Comparison of ENCODE assay signal across 17 cellular contexts in the genomic region with DNA sequence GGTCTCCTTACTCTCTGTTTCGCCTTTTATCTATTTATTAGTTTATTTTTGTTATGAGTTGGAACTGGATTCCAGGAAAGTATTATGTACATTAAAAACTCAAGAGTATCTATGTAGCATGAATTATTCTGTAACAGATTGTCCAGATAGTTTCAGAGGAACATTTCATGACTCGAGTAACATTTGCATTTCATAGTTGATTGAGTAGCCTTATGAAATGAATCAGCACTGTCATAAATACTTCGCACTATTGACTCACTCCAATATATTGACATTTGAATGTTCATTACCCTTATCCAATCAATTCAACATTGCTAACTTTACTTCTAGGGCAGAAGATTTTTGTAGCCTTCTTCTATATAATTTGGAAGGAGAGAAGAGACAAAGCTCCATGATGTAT. TPM values are rescaled to one million over a fixed set of nuclear protein-coding genes. Genes with fewer than 3 reads are reported as not detected.
DNase-seq lines count a peak whose midpoint lies in the region; ATAC-seq and TF ChIP-seq lines count a peak whose summit lies in the region.
"Had no signal": no experiment of that assay in that cellular context is flagged by ENCODE, and none has a peak within 500 bp of the region (broad histone marks: within the 10 kb centered on the region; RNA-seq: fewer than 3 reads in every experiment).

No MANE protein-coding gene starts in this region.

- POLR2A ChIA-PET in SK-N-SH (lab: Yijun Ruan, JAX), result no interaction called here
- POLR2A ChIA-PET in CD8-positive, alpha-beta T cell (lab: Charles Lee), result no interaction called here

- H3K4me1 ChIP-seq in SK-N-SH (ENCODE audit: control insufficient read depth in 1 of 2, insufficient read depth in 2 of 2, low read depth in 1 of 2, low read length in 1 of 2), result 0 out of 4 replicates have a peak, but pooled peaks cover 0 to 3% of the 10 kb centered on the region in 2 experiments
- no peaks in the 10 kb centered on the region for H3K4me1 ChIP-seq in CD8-positive, alpha-beta T cell (ENCODE audit: insufficient read depth, low read length)
- H3K4me1 ChIP-seq: colonic mucosa, transverse colon had no signal

- H3K27me3 Mint-ChIP-seq in activated naive CD4-positive, alpha-beta T cell treated with anti-CD3 and anti-CD28 coated beads, Interleukin-2, amount 10 ng/mL, durations not matched to agents 7 days and 5 days, result no peaks in the 10 kb centered on the region
- no peaks in the 10 kb centered on the region for H3K27me3 Mint-ChIP-seq in CD8-positive, alpha-beta T cell (ENCODE audit: low read depth)
- H3K27me3 Mint-ChIP-seq: activated naive CD8-positive, alpha-beta T cell treated with anti-CD3 and anti-CD28 coated beads, Interleukin-2, amount 50 U/mL, for 24 hours had no signal

- H3K9me3 Mint-ChIP-seq in activated naive CD4-positive, alpha-beta T cell treated with anti-CD3 and anti-CD28 coated beads, Interleukin-2, amount 10 ng/mL, durations not matched to agents 7 days and 5 days, result peaks cover 4% of the 10 kb centered on the region
- H3K9me3 Mint-ChIP-seq in CD8-positive, alpha-beta T cell, result peaks cover 5% of the 10 kb centered on the region
- H3K9me3 Mint-ChIP-seq: activated naive CD8-positive, alpha-beta T cell treated with anti-CD3 and anti-CD28 coated beads, Interleukin-2, amount 50 U/mL, for 24 hours; natural killer cell had no signal

- peak; percentile 74 for ATAC-seq in GM18511 (IDR thresholded peaks at IDR 0.05; ENCODE audit: unreplicated experiment)
- peak; percentile 72 for ATAC-seq in HG02885 (IDR thresholded peaks at IDR 0.05; ENCODE audit: poor library complexity, unreplicated experiment)
- peak; percentile 57 for ATAC-seq in HG03520 (IDR thresholded peaks at IDR 0.05; ENCODE audit: unreplicated experiment)
- ATAC-seq in CD8-positive, alpha-beta T cell, result no peak
- ATAC-seq: activated naive CD8-positive, alpha-beta T cell treated with anti-CD3 and anti-CD28 coated beads, Interleukin-2, amount 50 U/mL, for 24 hours; K562; natural killer cell; PC-3; sciatic nerve had no signal

- 71% methylated on average over 3 of the region's 3 CpGs for WGBS in SK-N-SH (ENCODE audit: low lambda C conversion rate)

- no peaks in the 10 kb centered on the region for H3K27me3 ChIP-seq in SK-N-SH (ENCODE audit: insufficient read depth)
- H3K27me3 ChIP-seq in CD8-positive, alpha-beta T cell (ENCODE audit: insufficient read depth, low read length), result no peaks in the 10 kb centered on the region
- H3K27me3 ChIP-seq: colonic mucosa, transverse colon had no signal

- no peak overlapping the region for H3K4me3 Mint-ChIP-seq in activated naive CD4-positive, alpha-beta T cell treated with anti-CD3 and anti-CD28 coated beads, Interleukin-2, amount 10 ng/mL, durations not matched to agents 7 days and 5 days
- no peak overlapping the region for H3K4me3 Mint-ChIP-seq in CD8-positive, alpha-beta T cell
- H3K4me3 Mint-ChIP-seq: activated naive CD8-positive, alpha-beta T cell treated with anti-CD3 and anti-CD28 coated beads, Interleukin-2, amount 50 U/mL, for 24 hours; natural killer cell had no signal

- no peaks in the 10 kb centered on the region for H3K9me3 ChIP-seq in SK-N-SH
- H3K9me3 ChIP-seq in CD8-positive, alpha-beta T cell (ENCODE audit: low read length), result no peaks in the 10 kb centered on the region
- H3K9me3 ChIP-seq: colonic mucosa, transverse colon had no signal

- H3K79me2 ChIP-seq in SK-N-SH (ENCODE audit: insufficient read depth), result no peaks in the 10 kb centered on the region

- H3K9ac ChIP-seq in SK-N-SH, result no peak overlapping the region

- DNase-seq in GM20000 (ENCODE audit: low spot score) (peak; percentile 20), SK-N-SH (no peak), anterior cingulate cortex (lab: John Stamatoyannopoulos, UW) (no peak)
- DNase-seq in activated naive CD4-positive, alpha-beta T cell treated with anti-CD3 and anti-CD28 coated beads, Interleukin-2, amount 10 ng/mL, durations not matched to agents 7 days and 5 days, result no peak
- DNase-seq in CD8-positive, alpha-beta T cell, result no peak
- DNase-seq: activated naive CD8-positive, alpha-beta T cell treated with anti-CD3 and anti-CD28 coated beads, Interleukin-2, amount 50 U/mL, for 24 hours; AML-193; colonic mucosa; natural killer cell; NCI-H2081; PC-3; transverse colon had no signal

- H4K20me1 ChIP-seq in SK-N-SH (ENCODE audit: insufficient read depth), result no peaks in the 10 kb centered on the region

- H3K9me2 ChIP-seq in SK-N-SH, result no peaks in the 10 kb centered on the region

- H3K4me1 Mint-ChIP-seq in activated naive CD4-positive, alpha-beta T cell treated with anti-CD3 and anti-CD28 coated beads, Interleukin-2, amount 10 ng/mL, durations not matched to agents 7 days and 5 days, result peaks cover 6% of the 10 kb centered on the region
- H3K4me1 Mint-ChIP-seq in CD8-positive, alpha-beta T cell (ENCODE audit: low read depth), result peaks cover 2% of the 10 kb centered on the region

- intact Hi-C loops in CD8-positive, alpha-beta T cell (cut with DNase I, micrococcal nuclease), result no loop called here

- H3K27ac ChIP-seq in SK-N-SH (ENCODE audit: low read depth in 2 of 2, low read length in 1 of 2), result no peak overlapping the region
- no peak overlapping the region for H3K27ac ChIP-seq in CD8-positive, alpha-beta T cell (ENCODE audit: low read depth, low read length)
- H3K27ac ChIP-seq: colonic mucosa, transverse colon had no signal

- no peak for TF ChIP-seq RAD21 in SK-N-SH (IDR thresholded peaks at IDR 0.05; ENCODE audit: low read length)

- peaks cover 13% of the 10 kb centered on the region for H3F3A ChIP-seq in SK-N-SH (replicated peaks; ENCODE audit: insufficient read depth)

- no peak overlapping the region for H3K4me2 ChIP-seq in SK-N-SH

- no peak overlapping the region for H3K27ac Mint-ChIP-seq in activated naive CD4-positive, alpha-beta T cell treated with anti-CD3 and anti-CD28 coated beads, Interleukin-2, amount 10 ng/mL, durations not matched to agents 7 days and 5 days
- no peak overlapping the region for H3K27ac Mint-ChIP-seq in CD8-positive, alpha-beta T cell
- H3K27ac Mint-ChIP-seq: activated naive CD8-positive, alpha-beta T cell treated with anti-CD3 and anti-CD28 coated beads, Interleukin-2, amount 50 U/mL, for 24 hours; natural killer cell had no signal

- CTCF ChIA-PET in SK-N-SH (lab: Yijun Ruan, JAX), result no interaction called here
- CTCF ChIA-PET in activated naive CD4-positive, alpha-beta T cell treated with anti-CD3 and anti-CD28 coated beads, Interleukin-2, amount 10 ng/mL, durations not matched to agents 7 days and 5 days (lab: Charles Lee), result no interaction called here
- CTCF ChIA-PET in CD8-positive, alpha-beta T cell (lab: Charles Lee), result no interaction called here

- no peak for TF ChIP-seq CTCF in GM20000 (IDR thresholded peaks at IDR 0.05; ENCODE audit: extremely low read depth, missing control alignments)
- no peak for TF ChIP-seq CTCF in SK-N-SH (IDR thresholded peaks at IDR 0.05)
- TF ChIP-seq CTCF in CD8-positive, alpha-beta T cell (IDR thresholded peaks at IDR 0.05), result no peak

- TF ChIP-seq EP300 in SK-N-SH (IDR thresholded peaks at IDR 0.05; ENCODE audit: borderline replicate concordance in 1 of 2, low read depth in 1 of 2, low read length in 1 of 2), result no peak

- H3K4me3 ChIP-seq in SK-N-SH (ENCODE audit: low read depth in 2 of 2, low read length in 1 of 2), result no peak overlapping the region
- H3K4me3 ChIP-seq in CD8-positive, alpha-beta T cell (ENCODE audit: low read depth, low read length), result no peak overlapping the region
- H3K4me3 ChIP-seq: colonic mucosa, K562, transverse colon had no signal

- H3K36me3 Mint-ChIP-seq in activated naive CD4-positive, alpha-beta T cell treated with anti-CD3 and anti-CD28 coated beads, Interleukin-2, amount 10 ng/mL, durations not matched to agents 7 days and 5 days, result no peaks in the 10 kb centered on the region
- peaks cover 21% of the 10 kb centered on the region for H3K36me3 Mint-ChIP-seq in CD8-positive, alpha-beta T cell

- no peak overlapping the region for H2AFZ ChIP-seq in SK-N-SH (ENCODE audit: low read depth)

- H3K36me3 ChIP-seq in SK-N-SH (replicated peaks in 1 of 2; ENCODE audit: control insufficient read depth in 1 of 2, insufficient read depth in 2 of 2, low read length in 1 of 2), result no peaks in the 10 kb centered on the region
- no peaks in the 10 kb centered on the region for H3K36me3 ChIP-seq in CD8-positive, alpha-beta T cell (ENCODE audit: insufficient read depth, low read length)
- H3K36me3 ChIP-seq: colonic mucosa, transverse colon had no signal

TF ChIP-seq in SK-N-SH, 30 proteins besides CTCF, POLR2A, EP300 and RAD21 (continues in another document):
- TF ChIP-seq FOSL2 (IDR thresholded peaks at IDR 0.05; ENCODE audit: borderline replicate concordance, low read depth) (no peak), PBX3 (IDR thresholded peaks at IDR 0.05) (no peak), GATA2 (CRISPR knock-in tag; IDR thresholded peaks at IDR 0.05) (no peak), MAX (IDR thresholded peaks at IDR 0.05; ENCODE audit: low read depth) (no peak), MEF2A (IDR thresholded peaks at IDR 0.05; ENCODE audit: borderline replicate concordance, low read depth) (no peak)

RNA-seq across cellular contexts. Expression of gene VRK2, which starts 11.3 kb away (rescaled TPM):
- polyA plus RNA-seq in SK-N-SH (2012; rRNA removed), result not detected in 2 replicates
- 0.01 TPM in 1 of 2 replicates, not detected in the other for polyA plus RNA-seq in SK-N-SH (2012; cell fraction: cytosol; rRNA removed)
- polyA plus RNA-seq in SK-N-SH (2012; cell fraction: nucleus; rRNA removed), result not detected in 2 replicates
- 10 to 100 TPM; 11.0 to 11.1 TPM for total RNA-seq in CD8-positive, alpha-beta T cell
